1 cellular context compared by ENCODE assay signal in the genomic region with DNA sequence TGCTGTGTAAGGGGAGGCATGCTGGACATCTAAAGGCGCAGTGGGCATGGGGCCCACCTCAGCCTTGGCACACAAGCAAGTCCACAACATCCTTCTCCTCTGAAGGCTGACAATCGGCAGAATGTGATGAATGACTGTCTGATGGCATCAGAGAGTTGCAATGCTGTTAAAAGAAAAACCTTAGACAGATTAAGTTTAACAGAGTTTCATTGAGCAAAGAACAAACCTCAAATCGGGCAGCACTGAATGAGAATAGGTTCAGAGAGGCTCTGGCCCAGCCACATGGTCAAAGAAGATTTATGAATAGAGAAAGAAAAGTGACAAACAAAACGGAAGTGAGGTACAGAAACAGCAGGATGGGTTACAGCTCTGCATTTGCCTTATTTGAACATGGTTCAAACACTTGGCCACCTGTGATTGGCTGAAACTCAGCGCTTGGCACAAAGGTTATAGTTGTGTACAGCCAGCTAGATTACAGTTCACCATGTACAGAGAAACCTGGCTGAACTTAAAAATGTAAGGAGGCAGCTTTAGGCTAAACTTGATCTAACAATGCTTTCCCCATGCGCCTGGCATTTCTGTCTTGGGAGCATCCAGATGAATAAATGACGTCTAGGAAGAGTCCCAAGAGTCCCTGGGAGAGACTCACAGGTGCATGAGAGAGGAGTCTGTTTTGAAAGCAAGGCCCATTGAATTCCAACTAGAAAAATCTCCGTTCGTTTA.
TF ChIP-seq lines count a peak whose summit lies in the region.

No MANE protein-coding gene starts in this region.

TF ChIP-seq in K562, 482 proteins besides CTCF, POLR2A, EP300 and RAD21 (continued from another document):
- TF ChIP-seq, protein P1, sequence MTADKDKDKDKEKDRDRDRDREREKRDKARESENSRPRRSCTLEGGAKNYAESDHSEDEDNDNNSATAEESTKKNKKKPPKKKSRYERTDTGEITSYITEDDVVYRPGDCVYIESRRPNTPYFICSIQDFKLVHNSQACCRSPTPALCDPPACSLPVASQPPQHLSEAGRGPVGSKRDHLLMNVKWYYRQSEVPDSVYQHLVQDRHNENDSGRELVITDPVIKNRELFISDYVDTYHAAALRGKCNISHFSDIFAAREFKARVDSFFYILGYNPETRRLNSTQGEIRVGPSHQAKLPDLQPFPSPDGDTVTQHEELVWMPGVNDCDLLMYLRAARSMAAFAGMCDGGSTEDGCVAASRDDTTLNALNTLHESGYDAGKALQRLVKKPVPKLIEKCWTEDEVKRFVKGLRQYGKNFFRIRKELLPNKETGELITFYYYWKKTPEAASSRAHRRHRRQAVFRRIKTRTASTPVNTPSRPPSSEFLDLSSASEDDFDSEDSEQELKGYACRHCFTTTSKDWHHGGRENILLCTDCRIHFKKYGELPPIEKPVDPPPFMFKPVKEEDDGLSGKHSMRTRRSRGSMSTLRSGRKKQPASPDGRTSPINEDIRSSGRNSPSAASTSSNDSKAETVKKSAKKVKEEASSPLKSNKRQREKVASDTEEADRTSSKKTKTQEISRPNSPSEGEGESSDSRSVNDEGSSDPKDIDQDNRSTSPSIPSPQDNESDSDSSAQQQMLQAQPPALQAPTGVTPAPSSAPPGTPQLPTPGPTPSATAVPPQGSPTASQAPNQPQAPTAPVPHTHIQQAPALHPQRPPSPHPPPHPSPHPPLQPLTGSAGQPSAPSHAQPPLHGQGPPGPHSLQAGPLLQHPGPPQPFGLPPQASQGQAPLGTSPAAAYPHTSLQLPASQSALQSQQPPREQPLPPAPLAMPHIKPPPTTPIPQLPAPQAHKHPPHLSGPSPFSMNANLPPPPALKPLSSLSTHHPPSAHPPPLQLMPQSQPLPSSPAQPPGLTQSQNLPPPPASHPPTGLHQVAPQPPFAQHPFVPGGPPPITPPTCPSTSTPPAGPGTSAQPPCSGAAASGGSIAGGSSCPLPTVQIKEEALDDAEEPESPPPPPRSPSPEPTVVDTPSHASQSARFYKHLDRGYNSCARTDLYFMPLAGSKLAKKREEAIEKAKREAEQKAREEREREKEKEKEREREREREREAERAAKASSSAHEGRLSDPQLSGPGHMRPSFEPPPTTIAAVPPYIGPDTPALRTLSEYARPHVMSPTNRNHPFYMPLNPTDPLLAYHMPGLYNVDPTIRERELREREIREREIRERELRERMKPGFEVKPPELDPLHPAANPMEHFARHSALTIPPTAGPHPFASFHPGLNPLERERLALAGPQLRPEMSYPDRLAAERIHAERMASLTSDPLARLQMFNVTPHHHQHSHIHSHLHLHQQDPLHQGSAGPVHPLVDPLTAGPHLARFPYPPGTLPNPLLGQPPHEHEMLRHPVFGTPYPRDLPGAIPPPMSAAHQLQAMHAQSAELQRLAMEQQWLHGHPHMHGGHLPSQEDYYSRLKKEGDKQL (CRISPR knock-in tag; IDR thresholded peaks at IDR 0.05; ENCODE audit: borderline replicate concordance), result no peak
- TF ChIP-seq CBX8 (IDR thresholded peaks at IDR 0.05; ENCODE audit: borderline replicate concordance, extremely low read depth, low read depth, low read length, poor library complexity, severe bottlenecking), result no peak
- TF ChIP-seq PHB2 (IDR thresholded peaks at IDR 0.05; ENCODE audit: low read depth), result no peak
- TF ChIP-seq FOXM1 (IDR thresholded peaks at IDR 0.05; ENCODE audit: low read depth), result no peak
- no peak for TF ChIP-seq FOXM1 (CRISPR knock-in tag; IDR thresholded peaks at IDR 0.05; ENCODE audit: low read depth)
- TF ChIP-seq, protein P2, sequence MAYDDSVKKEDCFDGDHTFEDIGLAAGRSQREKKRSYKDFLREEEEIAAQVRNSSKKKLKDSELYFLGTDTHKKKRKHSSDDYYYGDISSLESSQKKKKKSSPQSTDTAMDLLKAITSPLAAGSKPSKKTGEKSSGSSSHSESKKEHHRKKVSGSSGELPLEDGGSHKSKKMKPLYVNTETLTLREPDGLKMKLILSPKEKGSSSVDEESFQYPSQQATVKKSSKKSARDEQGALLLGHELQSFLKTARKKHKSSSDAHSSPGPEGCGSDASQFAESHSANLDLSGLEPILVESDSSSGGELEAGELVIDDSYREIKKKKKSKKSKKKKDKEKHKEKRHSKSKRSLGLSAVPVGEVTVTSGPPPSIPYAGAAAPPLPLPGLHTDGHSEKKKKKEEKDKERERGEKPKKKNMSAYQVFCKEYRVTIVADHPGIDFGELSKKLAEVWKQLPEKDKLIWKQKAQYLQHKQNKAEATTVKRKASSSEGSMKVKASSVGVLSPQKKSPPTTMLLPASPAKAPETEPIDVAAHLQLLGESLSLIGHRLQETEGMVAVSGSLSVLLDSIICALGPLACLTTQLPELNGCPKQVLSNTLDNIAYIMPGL (CRISPR knock-in tag; IDR thresholded peaks at IDR 0.05), result no peak
- 0 out of 2 replicates have a peak, but pooled peaks have one; percentile 18 for TF ChIP-seq RBFOX2 (IDR thresholded peaks at IDR 0.05; ENCODE audit: low read depth, low read length)
- peak; percentile 5; the same call in 1 of the 2 replicates for TF ChIP-seq SMAD4 (CRISPR knock-in tag; conservative IDR thresholded peaks at IDR 0.05)
